Comparison of ENCODE assay signal across 16 cellular contexts in the genomic region with DNA sequence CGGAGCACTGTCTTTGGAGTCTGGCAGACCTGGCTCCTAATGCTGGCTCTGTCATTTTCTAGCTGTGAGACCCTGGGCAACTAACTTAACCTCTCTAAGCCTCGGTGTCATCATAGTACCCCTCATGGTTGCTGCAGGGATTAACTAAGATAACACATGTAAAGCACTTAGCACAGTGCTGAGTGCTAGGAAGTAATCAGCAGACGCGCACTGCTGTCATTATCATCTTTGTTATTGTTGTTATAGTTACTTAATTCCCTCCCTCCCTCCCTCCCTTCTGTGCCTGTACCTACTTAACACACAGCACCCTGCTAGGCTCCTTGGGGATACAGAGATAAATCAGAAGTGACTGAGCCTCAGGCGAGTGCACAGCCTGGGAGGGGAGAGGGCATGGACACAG.
"Had no signal": no experiment of that assay in that cellular context is flagged by ENCODE, and none has a peak within 500 bp of the region (broad histone marks: within the 10 kb centered on the region; RNA-seq: fewer than 3 reads in every experiment).

No MANE protein-coding gene starts in this region.

- H3K4me1 Mint-ChIP-seq: central memory CD8-positive, alpha-beta T cell had no signal

- ATAC-seq: pancreas, sciatic nerve had no signal

- H3K4me3 ChIP-seq: coronary artery, neural progenitor cell, pancreas, tibial nerve had no signal

- H3K27ac Mint-ChIP-seq: activated T-cell treated with anti-CD3 and anti-CD28 coated beads, Interleukin-2, amount 50 U/mL, for 24 hours; activated T-helper 2 cell treated with anti-CD3 and anti-CD28 coated beads, Interferon-gamma antibody, Interleukin-2, Interleukin-4, amounts not matched to agents 10 μg/mL and 5 μg/mL and 100 μg/mL, durations not matched to agents 14 hours and 24 hours and 36 hours; neural progenitor cell; T-helper 1 cell treated with Interleukin-12 subunit alpha and Interleukin-12 subunit beta and Interleukin-4 antibody, amounts not matched to agents 30 μg/mL and 1 μg/mL, for 36 hours had no signal

- H3K9me3 ChIP-seq: pancreas, tibial nerve had no signal

- H3K27me3 Mint-ChIP-seq: activated T-cell treated with anti-CD3 and anti-CD28 coated beads, Interleukin-2, amount 50 U/mL, for 24 hours had no signal

- H3K4me3 Mint-ChIP-seq: activated T-cell treated with anti-CD3 and anti-CD28 coated beads, Interleukin-2, amount 50 U/mL, for 24 hours; central memory CD8-positive, alpha-beta T cell; neural progenitor cell; T-helper 1 cell treated with Interleukin-12 subunit alpha and Interleukin-12 subunit beta and Interleukin-4 antibody, amounts not matched to agents 30 μg/mL and 1 μg/mL, for 36 hours had no signal

- H3K36me3 ChIP-seq: brain microvascular endothelial cell, neural progenitor cell, pancreas had no signal

- DNase-seq: activated CD4-positive, CD25-positive, alpha-beta regulatory T cell treated with anti-CD3 and anti-CD28 coated beads, Interleukin-2, amount 50 U/mL, for 72 hours; activated naive CD4-positive, alpha-beta T cell treated with anti-CD3 and anti-CD28 coated beads, Interleukin-2, amount 50 U/mL, for 16 hours; brain microvascular endothelial cell; foreskin melanocyte; mammary epithelial cell; stimulated activated naive CD4-positive, alpha-beta T cell treated with Interleukin-2 at 50 U/mL for 16 hours; substantia nigra had no signal

- H3K27me3 ChIP-seq: brain microvascular endothelial cell, neural progenitor cell, pancreas, tibial nerve had no signal

- H3K27ac ChIP-seq: brain microvascular endothelial cell, coronary artery, neural progenitor cell, pancreas, tibial nerve had no signal

- H3K9me3 Mint-ChIP-seq: activated T-cell treated with anti-CD3 and anti-CD28 coated beads, Interleukin-2, amount 50 U/mL, for 24 hours; activated T-helper 2 cell treated with anti-CD3 and anti-CD28 coated beads, Interferon-gamma antibody, Interleukin-2, Interleukin-4, amounts not matched to agents 10 μg/mL and 5 μg/mL and 100 μg/mL, durations not matched to agents 14 hours and 24 hours and 36 hours; central memory CD8-positive, alpha-beta T cell; neural progenitor cell; T-helper 1 cell treated with Interleukin-12 subunit alpha and Interleukin-12 subunit beta and Interleukin-4 antibody, amounts not matched to agents 30 μg/mL and 1 μg/mL, for 36 hours had no signal
